Comparison of ENCODE assay signal across 17 cellular contexts in genomic region chr2:197853549-197853948, GRCh38. TPM values are rescaled to one million over a fixed set of nuclear protein-coding genes. Genes with fewer than 3 reads are reported as not detected.
DNase-seq lines count a peak whose midpoint lies in the region; ATAC-seq and TF ChIP-seq lines count a peak whose summit lies in the region.
"Had no signal": no experiment of that assay in that cellular context is flagged by ENCODE, and none has a peak within 500 bp of the region (broad histone marks: within the 10 kb centered on the region; RNA-seq: fewer than 3 reads in every experiment).

No MANE protein-coding gene starts in this region.

- peak overlapping the region in 1 of 10 donors; percentile 0 for H3K4me3 Mint-ChIP-seq in naive thymus-derived CD4-positive, alpha-beta T cell
- H3K4me3 Mint-ChIP-seq in activated T-helper 17 cell treated with anti-CD3 and anti-CD28 coated beads, Interleukin-2, amount 50 U/mL, for 72 hours, result no peak overlapping the region
- H3K4me3 Mint-ChIP-seq: CD8-positive, alpha-beta memory T cell; HFFc6 had no signal

- ATAC-seq in naive thymus-derived CD4-positive, alpha-beta T cell, result no peak
- ATAC-seq in activated CD4-positive, CD25-positive, alpha-beta regulatory T cell treated with anti-CD3 and anti-CD28 coated beads, Interleukin-2, amount 50 U/mL, for 24 hours, result no peak
- no peak for ATAC-seq in activated T-helper 17 cell treated with anti-CD3 and anti-CD28 coated beads, Interleukin-2, amount 50 U/mL, for 72 hours (replicated peaks)
- ATAC-seq: HepG2 had no signal

- peaks cover 0 to 8% (median 3%) of the 10 kb centered on the region in 5 donors for H3K36me3 Mint-ChIP-seq in naive thymus-derived CD4-positive, alpha-beta T cell
- no peaks in the 10 kb centered on the region for H3K36me3 Mint-ChIP-seq in activated T-helper 17 cell treated with anti-CD3 and anti-CD28 coated beads, Interleukin-2, amount 50 U/mL, for 72 hours (ENCODE audit: low read depth)

- H3K9me3 ChIP-seq in left ventricle myocardium inferior (replicated peaks) (peaks cover 10% of the 10 kb centered on the region), right atrium auricular region (peaks cover 0 to 1% of the 10 kb centered on the region in 2 donors)
- no peaks in the 10 kb centered on the region for H3K9me3 ChIP-seq in naive thymus-derived CD4-positive, alpha-beta T cell (ENCODE audit: control insufficient read depth in 2 of 3, low read length in 3 of 3)
- H3K9me3 ChIP-seq: BE2C, Caco-2 had no signal

- TF ChIP-seq CTCF in left ventricle myocardium inferior (IDR thresholded peaks at IDR 0.05; ENCODE audit: borderline replicate concordance) (no peak), right atrium auricular region (IDR thresholded peaks at IDR 0.05) (no peak)

- POLR2A ChIA-PET in naive thymus-derived CD4-positive, alpha-beta T cell (lab: Charles Lee), result interaction anchor here (1.0 to 1.2 kb wide), 3 partner anchors 12 to 100 kb away, joined by 3 to 4 read pairs (median 3); no protein-coding TSS in a partner anchor

- H3K4me1 Mint-ChIP-seq in naive thymus-derived CD4-positive, alpha-beta T cell, result peaks cover 10 to 99% (median 91%) of the 10 kb centered on the region in 7 donors
- peaks cover 21% of the 10 kb centered on the region for H3K4me1 Mint-ChIP-seq in activated T-helper 17 cell treated with anti-CD3 and anti-CD28 coated beads, Interleukin-2, amount 50 U/mL, for 72 hours

- intact Hi-C loops in left ventricle myocardium inferior (cut with micrococcal nuclease), result no loop called here
- intact Hi-C loops in naive thymus-derived CD4-positive, alpha-beta T cell (cut with micrococcal nuclease), result loop anchor here in 1 of 2 donors (5.0 kb wide), 1 partner anchor 39 kb away; no protein-coding TSS in a partner anchor

- DNase-seq in left ventricle myocardium inferior (no peak), right atrium auricular region (ENCODE audit: low spot score) (no peak), UCSD-AML1 (lab: John Stamatoyannopoulos, UW; ENCODE audit: unreplicated experiment) (no peak)
- no peak for DNase-seq in naive thymus-derived CD4-positive, alpha-beta T cell
- DNase-seq: BE2C; Caco-2; CD8-positive, alpha-beta memory T cell; DND-41; GF-D8; HCEC 1CT; HFFc6 had no signal

- no peaks in the 10 kb centered on the region for H3K27me3 ChIP-seq in left ventricle myocardium inferior (ENCODE audit: low read depth)
- no peaks in the 10 kb centered on the region for H3K27me3 ChIP-seq in right atrium auricular region
- no peaks in the 10 kb centered on the region for H3K27me3 ChIP-seq in naive thymus-derived CD4-positive, alpha-beta T cell (ENCODE audit: control insufficient read depth in 2 of 2, insufficient read depth in 2 of 2, low read length in 2 of 2)
- H3K27me3 ChIP-seq: BE2C had no signal

- peaks cover 87% of the 10 kb centered on the region for H3K4me1 ChIP-seq in left ventricle myocardium inferior
- H3K4me1 ChIP-seq in right atrium auricular region, result peaks cover 0 to 10% of the 10 kb centered on the region in 2 donors
- H3K4me1 ChIP-seq in naive thymus-derived CD4-positive, alpha-beta T cell (ENCODE audit: control insufficient read depth in 2 of 2, insufficient read depth in 2 of 2, low read length in 2 of 2), result peaks cover 0 to 74% of the 10 kb centered on the region in 2 donors
- H3K4me1 ChIP-seq: BE2C, Caco-2 had no signal

- H3K4me3 ChIP-seq in left ventricle myocardium inferior (no peak overlapping the region), right atrium auricular region (no peak overlapping the region)
- no peak overlapping the region for H3K4me3 ChIP-seq in naive thymus-derived CD4-positive, alpha-beta T cell (ENCODE audit: low read length)

- peak overlapping the region in 7 of 9 donors; percentile 6 to 98 (median 25) for H3K27ac Mint-ChIP-seq in naive thymus-derived CD4-positive, alpha-beta T cell
- no peak overlapping the region for H3K27ac Mint-ChIP-seq in activated T-helper 17 cell treated with anti-CD3 and anti-CD28 coated beads, Interleukin-2, amount 50 U/mL, for 72 hours
- H3K27ac Mint-ChIP-seq: CD8-positive, alpha-beta memory T cell; HFFc6 had no signal

- H3K27ac ChIP-seq in left ventricle myocardium inferior (replicated peaks), result peak overlapping the region; percentile 22
- no peak overlapping the region for H3K27ac ChIP-seq in right atrium auricular region
- H3K27ac ChIP-seq in cingulate gyrus (ENCODE audit: low read depth, low read length), result peak overlapping the region; percentile 80
- H3K27ac ChIP-seq in naive thymus-derived CD4-positive, alpha-beta T cell (ENCODE audit: low read depth, low read length), result no peak overlapping the region
- H3K27ac ChIP-seq: C4-2B had no signal

- peaks cover 4% of the 10 kb centered on the region for H3K36me3 ChIP-seq in left ventricle myocardium inferior
- H3K36me3 ChIP-seq in right atrium auricular region, result no peaks in the 10 kb centered on the region
- no peaks in the 10 kb centered on the region for H3K36me3 ChIP-seq in naive thymus-derived CD4-positive, alpha-beta T cell (ENCODE audit: control insufficient read depth in 2 of 3, insufficient read depth in 3 of 3, low read length in 3 of 3)
- H3K36me3 ChIP-seq: BE2C had no signal

- CTCF ChIA-PET in naive thymus-derived CD4-positive, alpha-beta T cell (lab: Charles Lee), result interaction anchor here (0.6 to 1.9 kb wide), 4 partner anchors 10 to 56 kb away, joined by 3 to 8 read pairs (median 4); no protein-coding TSS in a partner anchor

- no peaks in the 10 kb centered on the region for H3K27me3 Mint-ChIP-seq in naive thymus-derived CD4-positive, alpha-beta T cell
- H3K27me3 Mint-ChIP-seq in activated T-helper 17 cell treated with anti-CD3 and anti-CD28 coated beads, Interleukin-2, amount 50 U/mL, for 72 hours, result no peaks in the 10 kb centered on the region

- H3K9me3 Mint-ChIP-seq in naive thymus-derived CD4-positive, alpha-beta T cell, result peaks cover 0 to 3% (median 0%) of the 10 kb centered on the region in 11 donors
- no peaks in the 10 kb centered on the region for H3K9me3 Mint-ChIP-seq in activated T-helper 17 cell treated with anti-CD3 and anti-CD28 coated beads, Interleukin-2, amount 50 U/mL, for 72 hours
- H3K9me3 Mint-ChIP-seq: HFFc6 had no signal

RNA-seq across cellular contexts. Expression of gene PLCL1, which starts 49.2 kb away (rescaled TPM):
- total RNA-seq in left ventricle myocardium inferior (78.6 TPM), right atrium auricular region (10 to 100 TPM; 26.8 to 32.0 TPM)
- 10 to 100 TPM in 4 of 5 experiments, 1 to 10 TPM in 1; 1.8 to 33.7 (median 28.5) TPM for total RNA-seq in naive thymus-derived CD4-positive, alpha-beta T cell
- 10 to 100 TPM; 13.1 to 16.7 TPM for polyA plus RNA-seq in naive thymus-derived CD4-positive, alpha-beta T cell
- 1 to 10 TPM in 1 of 2 donors, under 1 TPM in 1; 0.87 to 1.2 TPM for total RNA-seq in activated T-helper 17 cell treated with anti-CD3 and anti-CD28 coated beads, Interleukin-2, amount 50 U/mL, for 72 hours
- total RNA-seq: A172, HepG2 had no signal
- polyA plus RNA-seq: HepG2 had no signal

Comparison
In these comparisons a context has a peak if more than half of its experiments do, and no peak if none do; other contexts are left out.
1. H3K27ac ChIP-seq: peak in left ventricle myocardium inferior (single experiment) and cingulate gyrus (single experiment); none in right atrium auricular region (0 of 2) and naive thymus-derived CD4-positive, alpha-beta T cell (single experiment).